ENCODE assay signal across 1 cellular context in the genomic region with DNA sequence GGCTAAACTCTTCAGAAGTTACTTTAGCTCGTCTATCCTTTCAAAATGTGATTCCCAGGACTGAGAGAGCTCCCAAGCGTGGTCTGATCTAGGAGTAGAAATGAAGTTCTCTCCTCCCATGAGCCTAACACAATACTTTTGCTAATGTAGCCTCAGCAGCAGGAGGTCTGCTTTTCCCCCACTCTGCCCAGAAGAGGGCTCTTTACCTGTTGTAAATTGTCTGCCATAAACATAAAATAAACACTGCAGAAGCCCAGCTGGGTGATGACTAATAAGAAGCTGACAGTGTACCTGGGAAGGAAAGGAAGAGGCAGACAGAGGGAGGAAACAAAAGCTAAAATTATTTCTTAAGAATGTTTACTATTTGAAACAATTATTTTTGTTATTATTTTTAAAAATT.
TF ChIP-seq lines count a peak whose summit lies in the region.

No MANE protein-coding gene starts in this region.

TF ChIP-seq in SK-N-SH, 30 proteins besides CTCF, POLR2A, EP300 and RAD21 (continued from another document):
- TF ChIP-seq, protein P1, sequence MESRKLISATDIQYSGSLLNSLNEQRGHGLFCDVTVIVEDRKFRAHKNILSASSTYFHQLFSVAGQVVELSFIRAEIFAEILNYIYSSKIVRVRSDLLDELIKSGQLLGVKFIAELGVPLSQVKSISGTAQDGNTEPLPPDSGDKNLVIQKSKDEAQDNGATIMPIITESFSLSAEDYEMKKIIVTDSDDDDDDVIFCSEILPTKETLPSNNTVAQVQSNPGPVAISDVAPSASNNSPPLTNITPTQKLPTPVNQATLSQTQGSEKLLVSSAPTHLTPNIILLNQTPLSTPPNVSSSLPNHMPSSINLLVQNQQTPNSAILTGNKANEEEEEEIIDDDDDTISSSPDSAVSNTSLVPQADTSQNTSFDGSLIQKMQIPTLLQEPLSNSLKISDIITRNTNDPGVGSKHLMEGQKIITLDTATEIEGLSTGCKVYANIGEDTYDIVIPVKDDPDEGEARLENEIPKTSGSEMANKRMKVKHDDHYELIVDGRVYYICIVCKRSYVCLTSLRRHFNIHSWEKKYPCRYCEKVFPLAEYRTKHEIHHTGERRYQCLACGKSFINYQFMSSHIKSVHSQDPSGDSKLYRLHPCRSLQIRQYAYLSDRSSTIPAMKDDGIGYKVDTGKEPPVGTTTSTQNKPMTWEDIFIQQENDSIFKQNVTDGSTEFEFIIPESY (IDR thresholded peaks at IDR 0.05; ENCODE audit: borderline replicate concordance, low read depth), result no peak
- no peak for TF ChIP-seq ELF1 (IDR thresholded peaks at IDR 0.05)
- TF ChIP-seq, protein P2, sequence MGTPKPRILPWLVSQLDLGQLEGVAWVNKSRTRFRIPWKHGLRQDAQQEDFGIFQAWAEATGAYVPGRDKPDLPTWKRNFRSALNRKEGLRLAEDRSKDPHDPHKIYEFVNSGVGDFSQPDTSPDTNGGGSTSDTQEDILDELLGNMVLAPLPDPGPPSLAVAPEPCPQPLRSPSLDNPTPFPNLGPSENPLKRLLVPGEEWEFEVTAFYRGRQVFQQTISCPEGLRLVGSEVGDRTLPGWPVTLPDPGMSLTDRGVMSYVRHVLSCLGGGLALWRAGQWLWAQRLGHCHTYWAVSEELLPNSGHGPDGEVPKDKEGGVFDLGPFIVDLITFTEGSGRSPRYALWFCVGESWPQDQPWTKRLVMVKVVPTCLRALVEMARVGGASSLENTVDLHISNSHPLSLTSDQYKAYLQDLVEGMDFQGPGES (IDR thresholded peaks at IDR 0.05; ENCODE audit: low read depth, low read length), result no peak
- no peak for TF ChIP-seq JUND (IDR thresholded peaks at IDR 0.05)
- TF ChIP-seq, protein P3, sequence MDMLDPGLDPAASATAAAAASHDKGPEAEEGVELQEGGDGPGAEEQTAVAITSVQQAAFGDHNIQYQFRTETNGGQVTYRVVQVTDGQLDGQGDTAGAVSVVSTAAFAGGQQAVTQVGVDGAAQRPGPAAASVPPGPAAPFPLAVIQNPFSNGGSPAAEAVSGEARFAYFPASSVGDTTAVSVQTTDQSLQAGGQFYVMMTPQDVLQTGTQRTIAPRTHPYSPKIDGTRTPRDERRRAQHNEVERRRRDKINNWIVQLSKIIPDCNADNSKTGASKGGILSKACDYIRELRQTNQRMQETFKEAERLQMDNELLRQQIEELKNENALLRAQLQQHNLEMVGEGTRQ (IDR thresholded peaks at IDR 0.05; ENCODE audit: borderline replicate concordance, low read depth, low read length), result no peak
- TF ChIP-seq, protein P4, sequence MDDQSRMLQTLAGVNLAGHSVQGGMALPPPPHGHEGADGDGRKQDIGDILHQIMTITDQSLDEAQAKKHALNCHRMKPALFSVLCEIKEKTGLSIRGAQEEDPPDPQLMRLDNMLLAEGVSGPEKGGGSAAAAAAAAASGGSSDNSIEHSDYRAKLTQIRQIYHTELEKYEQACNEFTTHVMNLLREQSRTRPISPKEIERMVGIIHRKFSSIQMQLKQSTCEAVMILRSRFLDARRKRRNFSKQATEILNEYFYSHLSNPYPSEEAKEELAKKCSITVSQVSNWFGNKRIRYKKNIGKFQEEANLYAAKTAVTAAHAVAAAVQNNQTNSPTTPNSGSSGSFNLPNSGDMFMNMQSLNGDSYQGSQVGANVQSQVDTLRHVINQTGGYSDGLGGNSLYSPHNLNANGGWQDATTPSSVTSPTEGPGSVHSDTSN (IDR thresholded peaks at IDR 0.05), result no peak
- TF ChIP-seq, protein P5, sequence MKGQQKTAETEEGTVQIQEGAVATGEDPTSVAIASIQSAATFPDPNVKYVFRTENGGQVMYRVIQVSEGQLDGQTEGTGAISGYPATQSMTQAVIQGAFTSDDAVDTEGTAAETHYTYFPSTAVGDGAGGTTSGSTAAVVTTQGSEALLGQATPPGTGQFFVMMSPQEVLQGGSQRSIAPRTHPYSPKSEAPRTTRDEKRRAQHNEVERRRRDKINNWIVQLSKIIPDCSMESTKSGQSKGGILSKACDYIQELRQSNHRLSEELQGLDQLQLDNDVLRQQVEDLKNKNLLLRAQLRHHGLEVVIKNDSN (IDR thresholded peaks at IDR 0.05; ENCODE audit: borderline replicate concordance, low read depth), result no peak
